Comparison of ENCODE assay signal across 1 cellular context in the genomic region with DNA sequence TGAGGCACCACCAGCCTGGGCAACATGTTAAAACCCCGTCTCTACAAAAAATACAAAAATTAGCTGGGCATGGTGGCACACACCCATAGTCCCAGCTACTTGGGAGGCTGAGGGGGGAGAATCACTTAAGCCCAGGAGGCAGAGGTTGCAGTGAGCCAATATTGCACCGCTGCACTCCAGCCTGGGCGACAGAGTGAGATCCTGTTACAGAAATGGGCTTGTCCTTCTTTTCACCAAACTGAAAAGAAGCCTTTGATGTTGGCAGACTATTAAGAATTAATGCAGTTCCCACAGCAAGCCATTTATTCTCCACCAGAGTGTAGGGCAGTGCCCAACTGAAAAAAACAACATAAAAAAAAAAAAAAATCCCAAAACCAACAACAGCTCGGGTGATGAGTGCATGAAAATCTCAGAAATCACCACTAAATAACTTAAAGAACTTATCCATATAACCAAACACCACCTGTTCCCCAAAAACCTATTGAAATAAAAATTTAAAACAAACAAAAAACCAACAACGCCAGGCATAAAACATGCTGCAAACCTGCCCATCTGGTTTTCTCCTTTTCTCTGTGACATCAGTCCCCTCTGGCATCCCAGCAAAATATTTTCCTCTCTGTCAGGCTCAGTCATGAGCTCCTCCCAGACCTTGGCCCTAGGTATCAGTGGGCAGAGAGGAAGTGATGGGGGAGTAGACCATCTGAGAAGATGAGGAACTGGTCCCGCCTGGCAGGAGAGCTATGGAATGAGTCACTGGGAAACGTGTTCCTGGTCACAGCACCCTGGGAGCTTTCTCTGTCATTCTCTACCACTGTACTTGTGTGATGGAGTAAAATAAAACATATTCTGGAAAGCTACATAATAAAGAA.
A peak's percentile ranks its signal among the peaks of the same experiment; 100 is the strongest.
TF ChIP-seq lines count a peak whose summit lies in the region.

No MANE protein-coding gene starts in this region.

TF ChIP-seq in HEK293, 187 proteins besides CTCF, POLR2A, EP300 and RAD21 (continued from another document):
- TF ChIP-seq, protein P1, sequence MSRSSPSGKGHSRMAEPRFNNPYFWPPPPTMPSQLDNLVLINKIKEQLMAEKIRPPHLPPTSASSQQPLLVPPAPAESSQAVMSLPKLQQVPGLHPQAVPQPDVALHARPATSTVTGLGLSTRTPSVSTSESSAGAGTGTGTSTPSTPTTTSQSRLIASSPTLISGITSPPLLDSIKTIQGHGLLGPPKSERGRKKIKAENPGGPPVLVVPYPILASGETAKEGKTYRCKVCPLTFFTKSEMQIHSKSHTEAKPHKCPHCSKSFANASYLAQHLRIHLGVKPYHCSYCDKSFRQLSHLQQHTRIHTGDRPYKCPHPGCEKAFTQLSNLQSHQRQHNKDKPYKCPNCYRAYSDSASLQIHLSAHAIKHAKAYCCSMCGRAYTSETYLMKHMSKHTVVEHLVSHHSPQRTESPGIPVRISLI (tag by site-specific recombination; IDR thresholded peaks at IDR 0.05) = peak; percentile 70
- no peak for TF ChIP-seq ZNF626 (tag by site-specific recombination; IDR thresholded peaks at IDR 0.05)
- peak; percentile 31; the same call in 1 of the 2 replicates for TF ChIP-seq ZIC2 (tag by site-specific recombination; IDR thresholded peaks at IDR 0.05)
- TF ChIP-seq ZNF121 (tag by site-specific recombination; IDR thresholded peaks at IDR 0.05) = peak; percentile 55; the same call in 1 of the 2 replicates
- no peak for TF ChIP-seq SCRT1 (tag by site-specific recombination; IDR thresholded peaks at IDR 0.05; ENCODE audit: borderline replicate concordance)
- peak; percentile 23; the same call in 1 of the 2 replicates for TF ChIP-seq ZBTB20 (tag by site-specific recombination; IDR thresholded peaks at IDR 0.05)
- peak; percentile 94 for TF ChIP-seq ZBTB17 (tag by site-specific recombination; IDR thresholded peaks at IDR 0.05)
- TF ChIP-seq ZNF311 (tag by site-specific recombination; IDR thresholded peaks at IDR 0.05; ENCODE audit: borderline replicate concordance) = no peak
- no peak for TF ChIP-seq KLF7 (tag by site-specific recombination; IDR thresholded peaks at IDR 0.05; ENCODE audit: borderline replicate concordance)
